8 cellular contexts compared by ENCODE assay signal in the genomic region with DNA sequence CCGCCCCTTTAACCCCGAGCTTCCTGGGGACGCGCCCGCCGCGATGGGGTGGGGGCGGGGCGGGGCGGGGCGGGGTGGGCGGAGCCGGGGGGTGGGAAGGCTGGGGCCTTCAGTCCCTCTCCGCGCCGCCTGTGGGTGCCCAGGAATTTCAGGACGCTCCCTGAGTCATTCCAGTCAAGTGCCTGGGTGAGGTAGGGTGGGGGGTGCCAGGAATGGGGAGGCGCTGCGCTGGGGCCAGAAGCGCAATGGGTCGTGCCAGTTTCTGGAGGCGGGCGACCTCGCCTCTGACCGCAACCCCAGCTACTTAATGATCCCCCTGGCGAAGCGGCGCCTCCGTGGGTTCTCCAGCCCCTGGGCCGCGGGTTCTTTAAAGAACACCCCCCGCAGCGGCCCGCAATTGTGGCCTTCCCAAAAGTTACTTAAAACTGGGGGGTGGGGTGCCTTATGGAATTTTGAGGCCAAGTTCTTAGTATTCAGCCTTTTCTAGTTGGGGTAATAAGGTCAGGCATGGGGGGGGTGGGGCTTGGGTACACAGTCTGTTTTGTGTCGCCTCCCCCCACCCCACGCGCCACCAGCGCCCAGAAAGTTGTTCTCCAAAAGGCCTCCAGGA. TPM values are rescaled to one million over a fixed set of nuclear protein-coding genes. Genes with fewer than 3 reads are reported as not detected.
DNase-seq lines count a peak whose midpoint lies in the region; ATAC-seq, FAIRE-seq and TF ChIP-seq lines count a peak whose summit lies in the region.

No MANE protein-coding gene starts in this region.

- peak overlapping the region; percentile 76 for H3K4me3 Mint-ChIP-seq in Calu3 (ENCODE audit: low read depth, unreplicated experiment)

- H3K36me3 Mint-ChIP-seq in Calu3 (ENCODE audit: insufficient read depth, unreplicated experiment): peaks cover 49% of the 10 kb centered on the region

- intact Hi-C loops in Calu3 (cut with micrococcal nuclease; ENCODE audit: unreplicated experiment) (loop anchor here (5.0 to 10.0 kb wide), 2 partner anchors 55 to 217 kb away; no protein-coding TSS in a partner anchor), K562 (cut with micrococcal nuclease) (loop anchor here (5.0 to 10.0 kb wide), 2 partner anchors 150 to 307 kb away; no protein-coding TSS in a partner anchor), spleen (cut with DNase I; ENCODE audit: low total_unique reads) (loop anchor here (5.0 kb wide), 1 partner anchor 190 kb away; no protein-coding TSS in a partner anchor)

- no peak; the same call in 1 of the 2 replicates for TF ChIP-seq EP300 in K562 (IDR thresholded peaks at IDR 0.05; ENCODE audit: low read length)

- peak overlapping the region; percentile 87 to 93 (median 90) for H3K27ac ChIP-seq in Peyer's patch
- peak overlapping the region; percentile 99 for H3K27ac ChIP-seq in K562 (ENCODE audit: extremely low read depth, low read depth, low read length)
- no peak overlapping the region for H3K27ac ChIP-seq in iPS-20b (ENCODE audit: low read length)
- H3K27ac ChIP-seq in spleen: peak overlapping the region; percentile 66 to 84 (median 77)

- WGBS in K562 (ENCODE audit: insufficient coverage, low coverage, missing lambda C conversion rate): 0% methylated on average over 13 of the region's 38 CpGs
- 0 to 2% (median 1%) methylated on average over 20 to 38 of the region's 38 CpGs for WGBS in spleen, 5 donors

- TF ChIP-seq CTCF in Calu3 (IDR thresholded peaks at IDR 0.05; ENCODE audit: unreplicated experiment): peak; percentile 36
- TF ChIP-seq CTCF in Peyer's patch (IDR thresholded peaks at IDR 0.05): no peak
- no peak for TF ChIP-seq CTCF in K562 (IDR thresholded peaks at IDR 0.05 in 2 of 3, conservative IDR thresholded peaks at IDR 0.05 in 1 of 3; ENCODE audit: insufficient read depth in 2 of 3, low read depth in 1 of 3, low read length in 3 of 3)
- no peak for TF ChIP-seq CTCF in spleen (IDR thresholded peaks at IDR 0.05 in 8 of 11, conservative IDR thresholded peaks at IDR 0.05 in 3 of 11)

- peaks cover 9 to 78% (median 49%) of the 10 kb centered on the region in 4 donors for H3K4me1 ChIP-seq in Peyer's patch
- H3K4me1 ChIP-seq in K562 (replicated peaks in 1 of 2; ENCODE audit: control insufficient read depth in 2 of 2, insufficient read depth in 2 of 2, low read length in 2 of 2): peaks cover 54 to 87% of the 10 kb centered on the region in 2 experiments
- peaks cover 30% of the 10 kb centered on the region for H3K4me1 ChIP-seq in iPS-20b (ENCODE audit: insufficient read depth, low read length)
- peaks cover 62 to 100% (median 91%) of the 10 kb centered on the region in 6 donors for H3K4me1 ChIP-seq in spleen

- H3K27ac Mint-ChIP-seq in Calu3 (ENCODE audit: unreplicated experiment): peak overlapping the region; percentile 21

- H3K9ac ChIP-seq in K562 (ENCODE audit: insufficient read depth in 1 of 2, low read depth in 2 of 2, low read length in 2 of 2) (peak overlapping the region; percentile 92 to 93), iPS-20b (ENCODE audit: low read depth, low read length) (peak overlapping the region; percentile 69; the same call in 1 of the 2 replicates)

- no peak for FAIRE-seq in K562 (lab: Jason Lieb, UNC)

- H3K9me3 ChIP-seq in Peyer's patch: no peaks in the 10 kb centered on the region
- no peaks in the 10 kb centered on the region for H3K9me3 ChIP-seq in K562 (replicated peaks; ENCODE audit: control insufficient read depth, insufficient read depth, low read depth, low read length)
- H3K9me3 ChIP-seq in iPS-20b (ENCODE audit: insufficient read depth, low read depth, low read length): no peaks in the 10 kb centered on the region
- H3K9me3 ChIP-seq in spleen: no peaks in the 10 kb centered on the region

- BruUV-seq in Calu3 (replicated peaks; lab: Mats Ljungman, UMichigan) (no TSS peak), K562 (replicated peaks; lab: Mats Ljungman, UMichigan) (TSS peak; percentile 65)

- no peak for TF ChIP-seq RAD21 in K562 (CRISPR knock-in tag; conservative IDR thresholded peaks at IDR 0.05 in 1 of 2, IDR thresholded peaks at IDR 0.05 in 1 of 2)

- DNase-seq in Calu3 (peak; percentile 89), HS-5 (ENCODE audit: low read depth) (peak; percentile 43), Peyer's patch (peak; percentile 46 to 84 (median 77)), K562 (ENCODE audit: extremely low read depth in 1 of 4, low spot score in 3 of 4) (peak in 3 of 4 experiments; percentile 77 to 87 (median 84)), spleen (peak; percentile 83)

- H4K20me1 ChIP-seq in K562 (replicated peaks; ENCODE audit: control insufficient read depth, insufficient read depth, low read length): peaks cover 63% of the 10 kb centered on the region

- H3K4me1 Mint-ChIP-seq in Calu3 (ENCODE audit: low read depth, unreplicated experiment): peaks cover 18% of the 10 kb centered on the region

- CTCF ChIA-PET in Calu3 (lab: Charles Lee) (interaction anchor here (0.7 to 1.2 kb wide), 2 partner anchors 55 to 59 kb away, joined by 3 to 6 read pairs; no protein-coding TSS in a partner anchor), K562 (lab: Yijun Ruan, JAX; ENCODE audit: low intra/inter-chr PET ratio) (interaction anchor here (1.4 kb wide), 1 partner anchor 196 kb away, joined by 4 read pairs; no protein-coding TSS in a partner anchor)

- POLR2A ChIA-PET in K562 (lab: Yijun Ruan, JAX): interaction anchor here (0.7 to 1.4 kb wide), 7 partner anchors 11 to 221 kb away, joined by 3 to 14 read pairs (median 6); no protein-coding TSS in a partner anchor

- H3K36me3 ChIP-seq in Peyer's patch (no peaks in the 10 kb centered on the region), K562 (ENCODE audit: control insufficient read depth, insufficient read depth, low read length) (peaks cover 44% of the 10 kb centered on the region; the same call in 2 of the 3 replicates), iPS-20b (ENCODE audit: insufficient read depth, low read depth, low read length) (0 out of 2 replicates have a peak, but pooled peaks cover 9% of the 10 kb centered on the region), spleen (no peaks in the 10 kb centered on the region)

- peaks cover 93% of the 10 kb centered on the region for H3K79me2 ChIP-seq in K562 (ENCODE audit: control insufficient read depth, insufficient read depth, low read length)

- no peaks in the 10 kb centered on the region for H3K27me3 ChIP-seq in Peyer's patch
- no peaks in the 10 kb centered on the region for H3K27me3 ChIP-seq in K562 (ENCODE audit: control insufficient read depth in 2 of 2, insufficient read depth in 2 of 2, low read length in 2 of 2)
- peaks cover 29% of the 10 kb centered on the region; the same call in 1 of the 2 replicates for H3K27me3 ChIP-seq in iPS-20b (ENCODE audit: insufficient read depth, low read length)
- peaks cover 0 to 28% (median 0%) of the 10 kb centered on the region in 7 donors for H3K27me3 ChIP-seq in spleen (replicated peaks in 1 of 7)

- no peaks in the 10 kb centered on the region for H3K9me3 Mint-ChIP-seq in Calu3 (ENCODE audit: low read depth, unreplicated experiment)

- no peak overlapping the region for H2AFZ ChIP-seq in K562 (ENCODE audit: low read depth, low read length)

- H3K4me3 ChIP-seq in Peyer's patch (peak overlapping the region; percentile 64 to 82 (median 65)), K562 (peak overlapping the region; percentile 85), iPS-20b (ENCODE audit: low read length) (peak overlapping the region; percentile 77), spleen (peak overlapping the region; percentile 52 to 88 (median 58))

- ATAC-seq in K562: peak; percentile 2
- ATAC-seq in HG03175 (IDR thresholded peaks at IDR 0.05; ENCODE audit: unreplicated experiment): no peak
- ATAC-seq in HG03354 (IDR thresholded peaks at IDR 0.05; ENCODE audit: poor library complexity, severe bottlenecking, unreplicated experiment): no peak

- in situ Hi-C loops in K562 (cut with MboI): no loop called here

- peaks cover 27% of the 10 kb centered on the region for H3K27me3 Mint-ChIP-seq in Calu3 (ENCODE audit: unreplicated experiment)

- H3K9me1 ChIP-seq in K562 (ENCODE audit: control insufficient read depth, insufficient read depth, low read length): peaks cover 11% of the 10 kb centered on the region

- H3K4me2 ChIP-seq in K562 (ENCODE audit: insufficient read depth, low read length): peak overlapping the region; percentile 84

- TF ChIP-seq POLR2A in Peyer's patch (IDR thresholded peaks at IDR 0.05) (no peak), K562 (conservative IDR thresholded peaks at IDR 0.05) (peak; percentile 80), spleen (IDR thresholded peaks at IDR 0.05) (no peak)

TF ChIP-seq in K562, 482 proteins besides CTCF, POLR2A, EP300 and RAD21 (continues in another document):
- no peak for TF ChIP-seq ARID1B (IDR thresholded peaks at IDR 0.05)

RNA-seq across cellular contexts. Expression of a gene that starts 0.8 kb away (rescaled TPM):
- total RNA-seq in Calu3 (2022) (45.3 and 46.2 TPM in 2 replicates), Peyer's patch (100 to 1,000 TPM in 3 of 4 donors, 10 to 100 TPM in 1; 79.7 to 196 (median 143) TPM), K562 (2014; rRNA removed) (89.1 and 104 TPM in 2 replicates), K562 (2014; rRNA removed; fragmentation: Illumina TruSeq; extraction: Trizol) (40.9 and 41.8 TPM in 2 replicates), K562 (2015; rRNA removed; fragmentation: Illumina TruSeq; extraction: Trizol) (57.9 and 60.6 TPM in 2 replicates), K562 (2021) (208 and 244 TPM in 2 replicates), spleen (100 to 1,000 TPM in 1 of 7 donors, 10 to 100 TPM in 6; 79.8 to 121 (median 91.4) TPM)
- total RNA-seq in K562 (2011; cell fraction: chromatin; rRNA removed; ENCODE audit: low replicate concordance): 692 and 1,066 TPM in 2 replicates
- total RNA-seq in K562 (2011; cell fraction: nucleolus; rRNA removed): 409 and 435 TPM in 2 replicates
- total RNA-seq in K562 (2011; cell fraction: nucleoplasm; rRNA removed): 438 and 467 TPM in 2 replicates
- polyA plus RNA-seq in K562 (2011; rRNA removed) (54.2 and 64.0 TPM in 2 replicates), K562 (2014; fragmentation: Illumina TruSeq; extraction: Trizol) (116 and 138 TPM in 2 replicates), K562 (2014; fragmentation: Nextera tagmentation; extraction: Ambion mirVana) (10 to 100 TPM; 12.2 to 15.8 TPM), K562 (2014; rRNA removed) (101 and 116 TPM in 2 replicates), spleen (10 to 100 TPM in 1 of 3 donors, 1 to 10 TPM in 2; 7.4 to 23.2 (median 9.2) TPM)
- polyA plus RNA-seq in K562 (2011; cell fraction: cytosol; rRNA removed): 54.1 and 55.3 TPM in 2 replicates
- 210 and 277 TPM in 2 replicates for polyA plus RNA-seq in K562 (2011; cell fraction: nucleus; rRNA removed)
- 113 and 125 TPM in 2 replicates for polyA plus RNA-seq in K562 (2012)
- polyA minus RNA-seq in K562 (2011; rRNA and poly(A)+ RNA removed): 61.1 and 68.8 TPM in 2 replicates
- polyA minus RNA-seq in K562 (2011; cell fraction: cytosol; rRNA and poly(A)+ RNA removed): 106 and 121 TPM in 2 replicates
- polyA minus RNA-seq in K562 (2011; cell fraction: nucleus; rRNA and poly(A)+ RNA removed): 117 and 133 TPM in 2 replicates
